Comparison of ENCODE assay signal across 23 cellular contexts in genomic region chr16:58738672-58739296, GRCh38.
"Had no signal": no experiment of that assay in that cellular context is flagged by ENCODE, and none has a peak within 500 bp of the region (broad histone marks: within the 10 kb centered on the region; RNA-seq: fewer than 3 reads in every experiment).

No MANE protein-coding gene starts in this region.

- FAIRE-seq: keratinocyte had no signal

- H3K36me3 ChIP-seq: left ventricle myocardium inferior, ovary, right atrium auricular region, stomach, thyroid gland, vagina had no signal

- ATAC-seq: naive thymus-derived CD4-positive, alpha-beta T cell; natural killer cell treated with Interleukin-12 subunit alpha and Interleukin-12 subunit beta and Interleukin-15 and Interleukin-18, amount 100 ng/mL, for 72 hours; sciatic nerve; stimulated activated naive B cell treated with anti-CD40 and anti-IgM and Interleukin-4, amounts not matched to agents 10 μg/mL and 1 μg/mL and 100 μg/mL, for 72 hours; stimulated activated naive CD8-positive, alpha-beta T cell treated with anti-CD3 and anti-CD28 coated beads, Interleukin-15, Interleukin-2, amounts not matched to agents 100 U/mL and 50 U/mL, for 24 hours had no signal

- H3K4me3 ChIP-seq: left ventricle myocardium inferior, lung, ovary, right atrium auricular region, skin epidermis, stomach, testis, thyroid gland, vagina had no signal

- DNase-seq: hippocampal formation; kidney glomerular epithelial cell; left colon; left ventricle myocardium inferior; mesendoderm; naive thymus-derived CD4-positive, alpha-beta T cell; ovary; stimulated activated CD4-positive, alpha-beta T cell treated with anti-CD3 and anti-CD28 coated beads, Interleukin-12 subunit alpha, Interleukin-12 subunit beta, amount 100 ng/mL, for 4 hours; stimulated activated CD4-positive, alpha-beta T cell treated with anti-CD3 and anti-CD28 coated beads, Interleukin-15, amount 100 ng/mL, for 24 hours; stimulated activated CD4-positive, alpha-beta T cell treated with anti-CD3 and anti-CD28 coated beads, Interleukin-2, amount 100 ng/mL, for 24 hours; stimulated activated CD4-positive, alpha-beta T cell treated with anti-CD3 and anti-CD28 coated beads, Interleukin-4, amount 100 ng/mL, for 1 hour; stimulated activated naive B cell treated with anti-CD40 and anti-IgM and Interleukin-4, amounts not matched to agents 10 μg/mL and 1 μg/mL and 100 μg/mL, for 72 hours; stimulated activated naive CD8-positive, alpha-beta T cell treated with anti-CD3 and anti-CD28 coated beads, Interleukin-15, Interleukin-2, amounts not matched to agents 100 U/mL and 50 U/mL, for 24 hours; stomach; testis; thyroid gland had no signal

- H3K27me3 ChIP-seq: ovary, right atrium auricular region, stomach, testis, thyroid gland, vagina had no signal

- H3K9me3 ChIP-seq: left ventricle myocardium inferior, ovary, right atrium auricular region, stomach, testis, thyroid gland, vagina had no signal

- H3K27ac ChIP-seq: left ventricle myocardium inferior, ovary, right atrium auricular region, skin epidermis, stomach, testis, thyroid gland, vagina had no signal

- H3K4me1 ChIP-seq: testis had no signal
